ENCODE assay signal across 11 cellular contexts in genomic region chr20:10982692-10983091, GRCh38.
A peak's percentile ranks its signal among the peaks of the same experiment; 100 is the strongest.
DNase-seq lines count a peak whose midpoint lies in the region; ATAC-seq, FAIRE-seq and TF ChIP-seq lines count a peak whose summit lies in the region.
"Had no signal": no experiment of that assay in that cellular context is flagged by ENCODE, and none has a peak within 500 bp of the region (broad histone marks: within the 10 kb centered on the region; RNA-seq: fewer than 3 reads in every experiment).

No MANE protein-coding gene starts in this region.

- H3K36me3 ChIP-seq in colonic mucosa (no peaks in the 10 kb centered on the region), left lung (no peaks in the 10 kb centered on the region)
- H3K36me3 ChIP-seq: spleen, suprapubic skin had no signal

- H3K27me3 ChIP-seq in colonic mucosa (no peaks in the 10 kb centered on the region), left lung (no peaks in the 10 kb centered on the region)
- H3K27me3 ChIP-seq: spleen, suprapubic skin had no signal

- intact Hi-C loops in colonic mucosa (cut with DNase I), result no loop called here
- intact Hi-C loops in left lung (cut with DNase I), result no loop called here

- TF ChIP-seq CTCF in colonic mucosa (IDR thresholded peaks at IDR 0.05), result no peak
- TF ChIP-seq CTCF in left lung (IDR thresholded peaks at IDR 0.05), result no peak

- H3K4me3 ChIP-seq in colonic mucosa (no peak overlapping the region), left lung (no peak overlapping the region)
- H3K4me3 ChIP-seq: PC-9, spleen, suprapubic skin had no signal

- H3K27ac ChIP-seq in colonic mucosa (no peak overlapping the region), left lung (no peak overlapping the region)
- H3K27ac ChIP-seq: PC-9, suprapubic skin had no signal

- DNase-seq in LHCN-M2 (ENCODE audit: low read depth) (peak; percentile 92), colonic mucosa (peak; percentile 25), left lung (no peak), urothelium cell line (ENCODE audit: low spot score) (peak; percentile 73), NOMO-1 (lab: John Stamatoyannopoulos, UW; ENCODE audit: unreplicated experiment in 2 of 2) (no peak), NCI-H2081 (lab: John Stamatoyannopoulos, UW) (no peak), COR-L47 (lab: John Stamatoyannopoulos, UW) (no peak)
- DNase-seq: spleen had no signal

- ATAC-seq in left lung, result peak; percentile 44
- no peak for ATAC-seq in GM21576 (IDR thresholded peaks at IDR 0.05; ENCODE audit: unreplicated experiment)

- FAIRE-seq in urothelium cell line (lab: Jason Lieb, UNC), result no peak

- H3K4me1 ChIP-seq in colonic mucosa (no peaks in the 10 kb centered on the region), left lung (no peaks in the 10 kb centered on the region)
- H3K4me1 ChIP-seq: spleen had no signal

- H3K9me3 ChIP-seq in colonic mucosa, result no peaks in the 10 kb centered on the region
- H3K9me3 ChIP-seq in left lung, result no peaks in the 10 kb centered on the region
- H3K9me3 ChIP-seq: spleen, suprapubic skin had no signal

- no peak overlapping the region for H3K9ac ChIP-seq in colonic mucosa (ENCODE audit: low read depth in 2 of 2, low read length in 2 of 2)

Comparison
In these comparisons a context has a peak if more than half of its experiments do, and no peak if none do; other contexts are left out.
1. DNase-seq: peak in LHCN-M2 (single experiment), colonic mucosa (single experiment) and urothelium cell line (single experiment); none in left lung (0 of 2), NOMO-1 (0 of 2), NCI-H2081 (0 of 2) and COR-L47 (single experiment).